In the genomic region with DNA sequence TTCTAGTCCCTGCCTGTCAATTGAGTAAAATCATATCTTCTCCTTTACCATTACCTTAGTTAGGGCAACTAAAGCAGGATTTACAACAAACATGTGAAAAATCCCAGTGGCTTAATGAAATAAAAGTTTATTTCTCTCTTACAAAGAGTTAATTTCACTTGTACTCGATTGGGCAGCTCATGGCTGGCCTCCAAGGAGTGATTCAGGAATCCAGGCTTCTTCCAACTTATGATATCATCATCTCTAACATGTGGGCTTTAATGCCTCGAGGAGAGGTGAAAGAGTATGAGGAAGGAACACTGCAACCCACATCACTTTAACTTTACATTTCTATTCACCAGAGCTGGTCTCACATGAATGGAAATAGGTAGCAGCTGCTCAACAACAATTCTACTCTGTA, we compare ENCODE assay signal across 16 cellular contexts.
DNase-seq lines count a peak whose midpoint lies in the region; ATAC-seq, FAIRE-seq and TF ChIP-seq lines count a peak whose summit lies in the region.
"Had no signal": no experiment of that assay in that cellular context is flagged by ENCODE, and none has a peak within 500 bp of the region (broad histone marks: within the 10 kb centered on the region; RNA-seq: fewer than 3 reads in every experiment).

No MANE protein-coding gene starts in this region.

- FAIRE-seq in GM19239 (lab: Jason Lieb, UNC) = no peak
- FAIRE-seq: A204.1, GM18507 had no signal

- intact Hi-C loops in Right ventricle myocardium inferior (cut with DNase I) (no loop called here), cardiac septum (cut with DNase I) (no loop called here), adrenal gland (cut with DNase I) (no loop called here), thyroid gland (cut with DNase I) (no loop called here)

- TF ChIP-seq CTCF in adrenal gland (IDR thresholded peaks at IDR 0.05) = no peak
- no peak for TF ChIP-seq CTCF in foreskin fibroblast (IDR thresholded peaks at IDR 0.05; ENCODE audit: low read depth, low read length)
- TF ChIP-seq CTCF in thyroid gland (IDR thresholded peaks at IDR 0.05) = no peak

- H3K9me3 ChIP-seq in adrenal gland (replicated peaks in 1 of 3) (no peaks in the 10 kb centered on the region), thyroid gland (no peaks in the 10 kb centered on the region)

- no peaks in the 10 kb centered on the region for H3K27me3 ChIP-seq in adrenal gland
- H3K27me3 ChIP-seq in thyroid gland = no peaks in the 10 kb centered on the region

- TF ChIP-seq POLR2A in adrenal gland (IDR thresholded peaks at IDR 0.05) (no peak), thyroid gland (IDR thresholded peaks at IDR 0.05) (no peak)

- H3K4me3 ChIP-seq in adrenal gland (no peak overlapping the region), foreskin fibroblast (ENCODE audit: low read depth in 1 of 2, low read length in 2 of 2) (no peak overlapping the region), thyroid gland (replicated peaks in 1 of 3) (no peak overlapping the region)

- 10 to 23% (median 16%) methylated on average over 2 of the region's 2 CpGs for WGBS in adrenal gland, 4 donors
- 6 to 18% methylated on average over 2 of the region's 2 CpGs for WGBS in thyroid gland, 2 donors

- DNase-seq in Right ventricle myocardium inferior (ENCODE audit: missing footprints) (no peak), cardiac septum (ENCODE audit: low spot score) (no peak), adrenal gland (peak in 6 of 7 donors; percentile 17 to 51 (median 26)), foreskin fibroblast (peak; percentile 54 to 83), thyroid gland (peak; percentile 32 to 63), NCI-H82 treated with DMSO at 0.1 percent for 48 hours (lab: John Stamatoyannopoulos, UW; ENCODE audit: unreplicated experiment) (no peak), GM19239 (ENCODE audit: insufficient read length, low spot score) (no peak), NCI-H524 treated with DMSO at 0.1 percent for 48 hours (lab: John Stamatoyannopoulos, UW) (no peak)
- DNase-seq: activated CD4-positive, alpha-beta T cell treated with anti-CD3 and anti-CD28 coated beads, Interleukin-2, amount 50 U/mL, for 1 hour; activated gamma-delta T cell; DND-41; NCI-H1092; NCI-H748 treated with DMSO at 0.1 percent for 48 hours; retina had no signal

- H3K36me3 ChIP-seq in adrenal gland (replicated peaks in 1 of 2) (no peaks in the 10 kb centered on the region), thyroid gland (no peaks in the 10 kb centered on the region)

- peak; percentile 44 for ATAC-seq in Right ventricle myocardium inferior

- H3K4me1 ChIP-seq in adrenal gland (replicated peaks in 1 of 2) (no peaks in the 10 kb centered on the region), thyroid gland (peaks cover 0 to 7% of the 10 kb centered on the region in 2 donors)

- H3K27ac ChIP-seq in adrenal gland (no peak overlapping the region), thyroid gland (no peak overlapping the region)

Comparison
In these comparisons a context has a peak if more than half of its experiments do, and no peak if none do; other contexts are left out.
1. DNase-seq: peak in adrenal gland (6 of 7), foreskin fibroblast (2 of 2) and thyroid gland (2 of 2); none in Right ventricle myocardium inferior (single experiment), cardiac septum (single experiment), NCI-H82 treated with DMSO at 0.1 percent for 48 hours (single experiment), GM19239 (single experiment) and NCI-H524 treated with DMSO at 0.1 percent for 48 hours (single experiment).